In genomic region chr10:48287417-48288391, GRCh38 we compare ENCODE assay signal across 8 cellular contexts. TPM values are rescaled to one million over a fixed set of nuclear protein-coding genes. Genes with fewer than 3 reads are reported as not detected.
A peak's percentile ranks its signal among the peaks of the same experiment; 100 is the strongest.
DNase-seq lines count a peak whose midpoint lies in the region; ATAC-seq and TF ChIP-seq lines count a peak whose summit lies in the region.

No MANE protein-coding gene starts in this region.

- peak overlapping the region; percentile 76 to 78 for H3K27ac ChIP-seq in breast epithelium
- no peak overlapping the region for H3K27ac ChIP-seq in ascending aorta

- H3K27me3 ChIP-seq in breast epithelium, result no peaks in the 10 kb centered on the region
- no peaks in the 10 kb centered on the region for H3K27me3 ChIP-seq in ascending aorta

- H3K9me3 Mint-ChIP-seq in progenitor cell of endocrine pancreas (ENCODE audit: low read depth), result peaks cover 7% of the 10 kb centered on the region

- H3K27me3 Mint-ChIP-seq in progenitor cell of endocrine pancreas, result peaks cover 48% of the 10 kb centered on the region

- ATAC-seq in GM18909 (IDR thresholded peaks at IDR 0.05; ENCODE audit: poor library complexity, unreplicated experiment) (peak; percentile 62), HG03442 (IDR thresholded peaks at IDR 0.05; ENCODE audit: unreplicated experiment) (peak; percentile 55), HG02981 (IDR thresholded peaks at IDR 0.05; ENCODE audit: unreplicated experiment) (no peak)

- peak overlapping the region; percentile 22 for H3K27ac Mint-ChIP-seq in progenitor cell of endocrine pancreas

- peaks cover 3% of the 10 kb centered on the region for H3K36me3 Mint-ChIP-seq in progenitor cell of endocrine pancreas (ENCODE audit: insufficient read depth)

- intact Hi-C loops in breast epithelium (cut with DNase I; ENCODE audit: low total_unique reads) (no loop called here), ascending aorta (cut with DNase I) (no loop called here)

- no peak for TF ChIP-seq POLR2A in breast epithelium (IDR thresholded peaks at IDR 0.05)

- H3K9me3 ChIP-seq in breast epithelium, result peaks cover 0 to 5% of the 10 kb centered on the region in 2 donors
- no peaks in the 10 kb centered on the region for H3K9me3 ChIP-seq in ascending aorta

- no peak for TF ChIP-seq CTCF in breast epithelium (IDR thresholded peaks at IDR 0.05)
- no peak for TF ChIP-seq CTCF in progenitor cell of endocrine pancreas (IDR thresholded peaks at IDR 0.05; ENCODE audit: unreplicated experiment)
- TF ChIP-seq CTCF in ascending aorta (IDR thresholded peaks at IDR 0.05), result no peak

- H3K36me3 ChIP-seq in breast epithelium (no peaks in the 10 kb centered on the region), ascending aorta (no peaks in the 10 kb centered on the region)

- H3K4me1 ChIP-seq in breast epithelium, result peaks cover 0 to 7% of the 10 kb centered on the region in 2 donors
- no peaks in the 10 kb centered on the region for H3K4me1 ChIP-seq in ascending aorta

- no peak overlapping the region for H3K4me3 Mint-ChIP-seq in progenitor cell of endocrine pancreas (ENCODE audit: low read depth)

- H3K4me3 ChIP-seq in breast epithelium (peak overlapping the region in 2 of 3 donors; percentile 9 to 10), ascending aorta (no peak overlapping the region)

- H3K4me1 Mint-ChIP-seq in progenitor cell of endocrine pancreas (ENCODE audit: low read depth), result peaks cover 29% of the 10 kb centered on the region

- DNase-seq in breast epithelium (ENCODE audit: low spot score in 2 of 2) (peak; percentile 91 to 93), progenitor cell of endocrine pancreas (ENCODE audit: low spot score, unreplicated experiment) (no peak), NCI-H526 (lab: John Stamatoyannopoulos, UW) (no peak), ascending aorta (ENCODE audit: low spot score in 2 of 2) (no peak), HUDEP-2 (lab: John Stamatoyannopoulos, UW; ENCODE audit: unreplicated experiment in 76 of 76) (no peak)

RNA-seq across cellular contexts. Expression of gene FRMPD2, which starts 13.2 kb away (rescaled TPM):
- total RNA-seq in breast epithelium (1 to 10 TPM in 2 of 3 donors, not detected in 1; 1.9 to 4.6 TPM), progenitor cell of endocrine pancreas (1.2 and 2.1 TPM in 2 replicates), ascending aorta (not detected)

RNA-seq across cellular contexts. Expression of gene MAPK8, which starts 18.8 kb away (rescaled TPM):
- total RNA-seq in breast epithelium (100 to 1,000 TPM in 1 of 3 donors, 10 to 100 TPM in 2; 52.5 to 108 (median 74.1) TPM), progenitor cell of endocrine pancreas (69.7 and 73.4 TPM in 2 replicates), ascending aorta (7.7 TPM)

Comparison
In these comparisons a context has a peak if more than half of its experiments do, and no peak if none do; other contexts are left out.
1. DNase-seq: peak in breast epithelium (2 of 2); none in progenitor cell of endocrine pancreas (single experiment), NCI-H526 (0 of 2), ascending aorta (0 of 2) and HUDEP-2 (0 of 76).
2. H3K27ac ChIP-seq: peak in breast epithelium (2 of 2); none in ascending aorta (0 of 2).
3. H3K4me3 ChIP-seq: peak in breast epithelium (2 of 3); none in ascending aorta (0 of 2).